In genomic region chr20:24727795-24728194, GRCh38 we compare ENCODE assay signal across 41 cellular contexts.
"Had no signal": no experiment of that assay in that cellular context is flagged by ENCODE, and none has a peak within 500 bp of the region (broad histone marks: within the 10 kb centered on the region; RNA-seq: fewer than 3 reads in every experiment).

No MANE protein-coding gene starts in this region.

- H3K4me1 Mint-ChIP-seq: activated naive CD4-positive, alpha-beta T cell treated with anti-CD3 and anti-CD28 coated beads, Interleukin-2, amount 10 ng/mL, durations not matched to agents 7 days and 5 days; activated naive CD4-positive, alpha-beta T cell treated with anti-CD3 and anti-CD28 coated beads, Interleukin-2, amount 50 U/mL, for 24 hours; activated naive CD8-positive, alpha-beta T cell treated with anti-CD3 and anti-CD28 coated beads for 36 hours; activated naive CD8-positive, alpha-beta T cell treated with anti-CD3 and anti-CD28 coated beads, Interleukin-2, amount 50 U/mL, for 24 hours; activated T-helper 17 cell treated with anti-CD3 and anti-CD28 coated beads, Interleukin-2, amount 50 U/mL, for 72 hours; central memory CD8-positive, alpha-beta T cell had no signal

- H3K36me3 Mint-ChIP-seq: activated naive CD4-positive, alpha-beta T cell treated with anti-CD3 and anti-CD28 coated beads, Interleukin-2, amount 10 ng/mL, durations not matched to agents 7 days and 5 days; activated naive CD4-positive, alpha-beta T cell treated with anti-CD3 and anti-CD28 coated beads, Interleukin-2, amount 50 U/mL, for 24 hours; activated naive CD4-positive, alpha-beta T cell treated with anti-CD3 and anti-CD28 coated beads, Interleukin-2, amount 50 U/mL, for 72 hours; activated naive CD8-positive, alpha-beta T cell; activated naive CD8-positive, alpha-beta T cell treated with anti-CD3 and anti-CD28 coated beads for 36 hours; activated naive CD8-positive, alpha-beta T cell treated with anti-CD3 and anti-CD28 coated beads, Interleukin-2, amount 10 ng/mL, durations not matched to agents 7 days and 5 days; brain had no signal

- H3K9me3 Mint-ChIP-seq: activated naive CD4-positive, alpha-beta T cell treated with anti-CD3 and anti-CD28 coated beads for 36 hours; activated naive CD4-positive, alpha-beta T cell treated with anti-CD3 and anti-CD28 coated beads, Interleukin-2, amount 10 ng/mL, durations not matched to agents 7 days and 5 days; activated naive CD4-positive, alpha-beta T cell treated with anti-CD3 and anti-CD28 coated beads, Interleukin-2, amount 50 U/mL, for 24 hours; activated naive CD4-positive, alpha-beta T cell treated with anti-CD3 and anti-CD28 coated beads, Interleukin-2, amount 50 U/mL, for 72 hours; activated naive CD8-positive, alpha-beta T cell treated with anti-CD3 and anti-CD28 coated beads for 36 hours; activated naive CD8-positive, alpha-beta T cell treated with anti-CD3 and anti-CD28 coated beads, Interleukin-2, amount 10 ng/mL, durations not matched to agents 7 days and 5 days; activated naive CD8-positive, alpha-beta T cell treated with anti-CD3 and anti-CD28 coated beads, Interleukin-2, amount 50 U/mL, for 24 hours; activated T-cell treated with anti-CD3 and anti-CD28 coated beads, Interleukin-2, amount 50 U/mL, for 24 hours; activated T-cell treated with anti-CD3 and anti-CD28 coated beads, Interleukin-2, amount 50 U/mL, for 4 hours; activated T-cell treated with anti-CD3 and anti-CD28 coated beads, Interleukin-2, amount 50 U/mL, for 72 hours; activated T-helper 1 cell treated with anti-CD3 and anti-CD28 coated beads, Interleukin-12 subunit alpha, Interleukin-12 subunit beta, Interleukin-2, Interleukin-4 antibody, amounts not matched to agents 30 ng/mL and 10 ng/mL and 1 ng/mL, durations not matched to agents 14 hours and 24 hours and 36 hours; activated T-helper 17 cell treated with anti-CD3 and anti-CD28 coated beads, Interleukin-2, amount 50 U/mL, for 72 hours; activated T-helper 2 cell treated with anti-CD3 and anti-CD28 coated beads, Interferon-gamma antibody, Interleukin-2, Interleukin-4, amounts not matched to agents 10 μg/mL and 5 μg/mL and 100 μg/mL, durations not matched to agents 14 hours and 24 hours and 36 hours; brain; central memory CD8-positive, alpha-beta T cell had no signal

- H3K4me3 ChIP-seq: adrenal gland, ascending aorta, body of pancreas, breast epithelium, cardiac muscle cell had no signal

- H3K9me3 ChIP-seq: adrenal gland, ascending aorta, body of pancreas, breast epithelium had no signal

- H3K4me1 ChIP-seq: adrenal gland, ascending aorta, body of pancreas, breast epithelium had no signal

- H3K27me3 ChIP-seq: adrenal gland, ascending aorta, body of pancreas, brain microvascular endothelial cell, breast epithelium, cardiac muscle cell had no signal

- H3K27me3 Mint-ChIP-seq: activated naive CD8-positive, alpha-beta T cell; activated naive CD8-positive, alpha-beta T cell treated with anti-CD3 and anti-CD28 coated beads, Interleukin-2, amount 10 ng/mL, durations not matched to agents 7 days and 5 days had no signal

- FAIRE-seq: astrocyte, bronchial epithelial cell had no signal

- H3K27ac ChIP-seq: adrenal gland, ascending aorta, body of pancreas, brain microvascular endothelial cell, breast epithelium, cardiac muscle cell had no signal

- H3K27ac Mint-ChIP-seq: activated naive CD4-positive, alpha-beta T cell treated with anti-CD3 and anti-CD28 coated beads for 36 hours; activated naive CD4-positive, alpha-beta T cell treated with anti-CD3 and anti-CD28 coated beads, Interleukin-2, amount 10 ng/mL, durations not matched to agents 7 days and 5 days; activated naive CD4-positive, alpha-beta T cell treated with anti-CD3 and anti-CD28 coated beads, Interleukin-2, amount 50 U/mL, for 24 hours; activated naive CD4-positive, alpha-beta T cell treated with anti-CD3 and anti-CD28 coated beads, Interleukin-2, amount 50 U/mL, for 72 hours; activated naive CD8-positive, alpha-beta T cell; activated naive CD8-positive, alpha-beta T cell treated with anti-CD3 and anti-CD28 coated beads for 36 hours; activated naive CD8-positive, alpha-beta T cell treated with anti-CD3 and anti-CD28 coated beads, Interleukin-2, amount 10 ng/mL, durations not matched to agents 7 days and 5 days; activated naive CD8-positive, alpha-beta T cell treated with anti-CD3 and anti-CD28 coated beads, Interleukin-2, amount 50 U/mL, for 24 hours; activated T-cell treated with anti-CD3 and anti-CD28 coated beads, Interleukin-2, amount 50 U/mL, for 24 hours; activated T-cell treated with anti-CD3 and anti-CD28 coated beads, Interleukin-2, amount 50 U/mL, for 72 hours; activated T-helper 1 cell treated with anti-CD3 and anti-CD28 coated beads, Interleukin-12 subunit alpha, Interleukin-12 subunit beta, Interleukin-2, Interleukin-4 antibody, amounts not matched to agents 30 ng/mL and 10 ng/mL and 1 ng/mL, durations not matched to agents 14 hours and 24 hours and 36 hours; activated T-helper 17 cell treated with anti-CD3 and anti-CD28 coated beads, Interleukin-2, amount 50 U/mL, for 72 hours; activated T-helper 2 cell treated with anti-CD3 and anti-CD28 coated beads, Interferon-gamma antibody, Interleukin-2, Interleukin-4, amounts not matched to agents 10 μg/mL and 5 μg/mL and 100 μg/mL, durations not matched to agents 14 hours and 24 hours and 36 hours; brain had no signal

- H3K4me3 Mint-ChIP-seq: activated naive CD4-positive, alpha-beta T cell treated with anti-CD3 and anti-CD28 coated beads for 36 hours; activated naive CD4-positive, alpha-beta T cell treated with anti-CD3 and anti-CD28 coated beads, Interleukin-2, amount 10 ng/mL, durations not matched to agents 7 days and 5 days; activated naive CD4-positive, alpha-beta T cell treated with anti-CD3 and anti-CD28 coated beads, Interleukin-2, amount 50 U/mL, for 24 hours; activated naive CD8-positive, alpha-beta T cell; activated naive CD8-positive, alpha-beta T cell treated with anti-CD3 and anti-CD28 coated beads for 36 hours; activated naive CD8-positive, alpha-beta T cell treated with anti-CD3 and anti-CD28 coated beads, Interleukin-2, amount 10 ng/mL, durations not matched to agents 7 days and 5 days; activated naive CD8-positive, alpha-beta T cell treated with anti-CD3 and anti-CD28 coated beads, Interleukin-2, amount 50 U/mL, for 24 hours; activated T-cell treated with anti-CD3 and anti-CD28 coated beads, Interleukin-2, amount 50 U/mL, for 24 hours; activated T-cell treated with anti-CD3 and anti-CD28 coated beads, Interleukin-2, amount 50 U/mL, for 4 hours; activated T-cell treated with anti-CD3 and anti-CD28 coated beads, Interleukin-2, amount 50 U/mL, for 72 hours; activated T-helper 1 cell treated with anti-CD3 and anti-CD28 coated beads, Interleukin-12 subunit alpha, Interleukin-12 subunit beta, Interleukin-2, Interleukin-4 antibody, amounts not matched to agents 30 ng/mL and 10 ng/mL and 1 ng/mL, durations not matched to agents 14 hours and 24 hours and 36 hours; activated T-helper 17 cell treated with anti-CD3 and anti-CD28 coated beads, Interleukin-2, amount 50 U/mL, for 72 hours; brain; central memory CD8-positive, alpha-beta T cell had no signal

- DNase-seq: activated effector memory CD4-positive, alpha-beta T cell treated with anti-CD3 and anti-CD28 coated beads, Interleukin-2, amount 50 U/mL, for 16 hours; activated effector memory CD4-positive, alpha-beta T cell treated with Interleukin-2 at 50 U/mL for 16 hours; activated gamma-delta T cell; activated gamma-delta T cell treated with Interleukin-2 at 50 U/mL for 16 hours; activated naive CD4-positive, alpha-beta T cell; activated naive CD4-positive, alpha-beta T cell treated with anti-CD3 and anti-CD28 coated beads for 36 hours; activated naive CD4-positive, alpha-beta T cell treated with anti-CD3 and anti-CD28 coated beads, Interleukin-2, amount 10 ng/mL, durations not matched to agents 7 days and 5 days; activated naive CD4-positive, alpha-beta T cell treated with anti-CD3 and anti-CD28 coated beads, Interleukin-2, amount 50 U/mL, for 16 hours; activated naive CD4-positive, alpha-beta T cell treated with Interleukin-2 at 50 U/mL for 16 hours; activated naive CD8-positive, alpha-beta T cell treated with anti-CD3 and anti-CD28 coated beads for 36 hours; activated naive CD8-positive, alpha-beta T cell treated with anti-CD3 and anti-CD28 coated beads, Interleukin-2, amount 10 ng/mL, durations not matched to agents 7 days and 5 days; activated naive CD8-positive, alpha-beta T cell treated with anti-CD3 and anti-CD28 coated beads, Interleukin-2, amount 50 U/mL, for 24 hours; activated T-cell treated with anti-CD3 and anti-CD28 coated beads for 4 hours; activated T-cell treated with anti-CD3 and anti-CD28 coated beads, Interleukin-2, amount 50 U/mL, for 1 hour; activated T-cell treated with anti-CD3 and anti-CD28 coated beads, Interleukin-2, amount 50 U/mL, for 24 hours; activated T-cell treated with anti-CD3 and anti-CD28 coated beads, Interleukin-2, amount 50 U/mL, for 4 hours; activated T-cell treated with anti-CD3 and anti-CD28 coated beads, Interleukin-2, amount 50 U/mL, for 48 hours; activated T-cell treated with anti-CD3 and anti-CD28 coated beads, Interleukin-2, amount 50 U/mL, for 72 hours; adrenal gland; amniotic stem cell; amygdala; anterior cingulate cortex; aorta; body of pancreas; brain microvascular endothelial cell; caudate nucleus; central memory CD4-positive, alpha-beta T cell; cerebellar nuclear complex had no signal

- ATAC-seq: activated naive CD4-positive, alpha-beta T cell treated with anti-CD3 and anti-CD28 coated beads, Interleukin-2, amount 50 U/mL, for 72 hours; activated naive CD8-positive, alpha-beta T cell treated with anti-CD3 and anti-CD28 coated beads, Interleukin-2, amount 50 U/mL, for 24 hours; activated T-cell treated with anti-CD3 and anti-CD28 coated beads, Interleukin-2, amount 50 U/mL, for 4 hours; activated T-cell treated with anti-CD3 and anti-CD28 coated beads, Interleukin-2, amount 50 U/mL, for 72 hours; activated T-helper 17 cell treated with anti-CD3 and anti-CD28 coated beads, Interleukin-2, amount 50 U/mL, for 72 hours; body of pancreas had no signal

- H3K36me3 ChIP-seq: adrenal gland, ascending aorta, brain microvascular endothelial cell, breast epithelium, cardiac muscle cell had no signal
